ENCODE assay signal across 12 cellular contexts in the genomic region with DNA sequence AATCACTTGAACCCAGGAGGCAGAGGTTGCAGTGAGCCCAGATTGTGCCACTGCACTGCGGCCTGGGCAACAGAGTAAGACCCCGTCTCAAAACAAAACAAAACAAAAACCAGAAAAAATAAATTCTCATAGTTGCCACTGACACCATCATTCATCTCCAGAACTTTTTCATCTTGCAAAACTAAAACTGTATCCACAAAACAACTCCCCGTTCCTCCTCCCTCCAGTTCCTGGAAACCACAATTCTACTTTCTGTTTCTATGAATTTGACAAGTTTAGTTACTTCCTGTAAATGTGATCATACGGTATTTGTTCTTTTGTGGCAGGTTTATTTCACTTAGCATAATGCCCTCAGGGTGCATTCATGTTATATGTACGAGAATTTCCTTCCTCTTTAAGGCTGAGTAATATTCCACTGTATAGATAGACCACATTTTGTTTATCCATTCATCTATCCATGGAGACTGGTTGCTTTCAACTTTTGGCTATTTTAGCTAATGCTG. TPM values are rescaled to one million over a fixed set of nuclear protein-coding genes. Genes with fewer than 3 reads are reported as not detected.
DNase-seq lines count a peak whose midpoint lies in the region; ATAC-seq and TF ChIP-seq lines count a peak whose summit lies in the region.
"Had no signal": no experiment of that assay in that cellular context is flagged by ENCODE, and none has a peak within 500 bp of the region (broad histone marks: within the 10 kb centered on the region; RNA-seq: fewer than 3 reads in every experiment).

No MANE protein-coding gene starts in this region.

- H3K4me1 ChIP-seq in CD8-positive, alpha-beta memory T cell (ENCODE audit: insufficient read depth, low read length): peaks cover 90% of the 10 kb centered on the region
- H3K4me1 ChIP-seq in MM.1S (ENCODE audit: low read length): peaks cover 21% of the 10 kb centered on the region
- peaks cover 16% of the 10 kb centered on the region for H3K4me1 ChIP-seq in HAP-1

- no peaks in the 10 kb centered on the region for H3K9me3 ChIP-seq in CD8-positive, alpha-beta memory T cell (ENCODE audit: low read length)
- no peaks in the 10 kb centered on the region for H3K9me3 ChIP-seq in MM.1S (replicated peaks; ENCODE audit: insufficient read depth, low read length)
- no peaks in the 10 kb centered on the region for H3K9me3 ChIP-seq in HAP-1
- H3K9me3 ChIP-seq: pancreas had no signal

- no peaks in the 10 kb centered on the region for H4K20me1 ChIP-seq in MM.1S (ENCODE audit: insufficient read depth, low read length)

- CTCF ChIA-PET in CD8-positive, alpha-beta memory T cell (lab: Charles Lee): interaction anchor here (2.6 to 13.1 kb wide), 2 partner anchors 14 to 20 kb away, joined by 17 to 186 read pairs; partner anchors contain the start of gene ADGRE5

- DNase-seq in CD8-positive, alpha-beta memory T cell: peak in 2 of 5 donors; percentile 80 to 84
- peak; percentile 56 for DNase-seq in MM.1S
- peak in 5 of 10 donors; percentile 46 to 89 (median 74) for DNase-seq in naive thymus-derived CD8-positive, alpha-beta T cell
- no peak for DNase-seq in NCI-H2196 (lab: John Stamatoyannopoulos, UW; ENCODE audit: unreplicated experiment)
- no peak for DNase-seq in HAP-1 (ENCODE audit: low spot score in 2 of 2)
- DNase-seq in caudate nucleus (lab: John Stamatoyannopoulos, UW): no peak
- DNase-seq: aorta, NCI-H1092, pancreas had no signal

- no peak overlapping the region for H3K4me3 ChIP-seq in CD8-positive, alpha-beta memory T cell (ENCODE audit: low read length)
- H3K4me3 ChIP-seq in MM.1S (ENCODE audit: low read length) (peak overlapping the region; percentile 9), HAP-1 (no peak overlapping the region)
- H3K4me3 ChIP-seq: pancreas had no signal

- H2AFZ ChIP-seq in MM.1S (ENCODE audit: low read length): peak overlapping the region; percentile 39; the same call in 1 of the 2 replicates

- peaks cover 64 to 79% (median 76%) of the 10 kb centered on the region in 3 donors for H3K4me1 Mint-ChIP-seq in CD8-positive, alpha-beta memory T cell
- peaks cover 33% of the 10 kb centered on the region for H3K4me1 Mint-ChIP-seq in activated T-helper 17 cell treated with anti-CD3 and anti-CD28 coated beads, Interleukin-2, amount 50 U/mL, for 72 hours
- H3K4me1 Mint-ChIP-seq in naive thymus-derived CD8-positive, alpha-beta T cell: peaks cover 28 to 85% (median 71%) of the 10 kb centered on the region in 4 donors

- H3K9me2 ChIP-seq in MM.1S (replicated peaks; ENCODE audit: insufficient read depth, low read length): no peaks in the 10 kb centered on the region

- no peak for TF ChIP-seq CTCF in MM.1S (IDR thresholded peaks at IDR 0.05; ENCODE audit: low read length)

- no peaks in the 10 kb centered on the region for H3K79me2 ChIP-seq in MM.1S (ENCODE audit: low read length)

- peaks cover 17% of the 10 kb centered on the region for H3F3A ChIP-seq in MM.1S (ENCODE audit: insufficient read depth, low read length)

- no peaks in the 10 kb centered on the region for H3K36me3 ChIP-seq in CD8-positive, alpha-beta memory T cell (ENCODE audit: insufficient read depth, low read length)
- H3K36me3 ChIP-seq in MM.1S (replicated peaks; ENCODE audit: insufficient read depth, low read length) (no peaks in the 10 kb centered on the region), HAP-1 (replicated peaks) (no peaks in the 10 kb centered on the region)
- H3K36me3 ChIP-seq: pancreas had no signal

- peaks cover 0 to 13% of the 10 kb centered on the region in 2 donors for H3K27me3 Mint-ChIP-seq in CD8-positive, alpha-beta memory T cell
- H3K27me3 Mint-ChIP-seq in activated T-helper 17 cell treated with anti-CD3 and anti-CD28 coated beads, Interleukin-2, amount 50 U/mL, for 72 hours: no peaks in the 10 kb centered on the region
- H3K27me3 Mint-ChIP-seq in naive thymus-derived CD8-positive, alpha-beta T cell: no peaks in the 10 kb centered on the region

- peak overlapping the region; percentile 42; the same call in 1 of the 2 replicates for H3K4me2 ChIP-seq in MM.1S (ENCODE audit: low read depth, low read length)

- H3K9ac ChIP-seq in MM.1S (ENCODE audit: low read length): no peak overlapping the region

- in situ Hi-C loops in HAP-1 (cut with MboI; ENCODE audit: low sequenced_read_pairs): no loop called here

- H3K27ac ChIP-seq in CD8-positive, alpha-beta memory T cell (ENCODE audit: low read depth, low read length): peak overlapping the region; percentile 100
- peak overlapping the region; percentile 11; the same call in 1 of the 2 replicates for H3K27ac ChIP-seq in MM.1S (ENCODE audit: low read length)
- no peak overlapping the region for H3K27ac ChIP-seq in caudate nucleus (ENCODE audit: low read depth, low read length)
- H3K27ac ChIP-seq: pancreas, VCaP had no signal

- H3K27me3 ChIP-seq in CD8-positive, alpha-beta memory T cell (ENCODE audit: insufficient read depth, low read length, poor library complexity, severe bottlenecking): no peaks in the 10 kb centered on the region
- H3K27me3 ChIP-seq in MM.1S (replicated peaks; ENCODE audit: insufficient read depth, low read length): peaks cover 15% of the 10 kb centered on the region
- no peaks in the 10 kb centered on the region for H3K27me3 ChIP-seq in HAP-1 (ENCODE audit: low read depth)
- H3K27me3 ChIP-seq: pancreas had no signal

- ATAC-seq in activated T-helper 17 cell treated with anti-CD3 and anti-CD28 coated beads, Interleukin-2, amount 50 U/mL, for 72 hours (replicated peaks): peak; percentile 63
- ATAC-seq in naive thymus-derived CD8-positive, alpha-beta T cell: peak; percentile 23 to 27
- no peak for ATAC-seq in HG03135 (IDR thresholded peaks at IDR 0.05; ENCODE audit: unreplicated experiment)
- ATAC-seq: pancreas had no signal

- H3K4me3 Mint-ChIP-seq in CD8-positive, alpha-beta memory T cell: peak overlapping the region; percentile 28 to 68 (median 49)
- peak overlapping the region; percentile 91 for H3K4me3 Mint-ChIP-seq in activated T-helper 17 cell treated with anti-CD3 and anti-CD28 coated beads, Interleukin-2, amount 50 U/mL, for 72 hours
- H3K4me3 Mint-ChIP-seq in naive thymus-derived CD8-positive, alpha-beta T cell: peak overlapping the region; percentile 12 to 79 (median 60)

- peaks cover 0 to 3% (median 0%) of the 10 kb centered on the region in 3 donors for H3K36me3 Mint-ChIP-seq in CD8-positive, alpha-beta memory T cell
- peaks cover 28% of the 10 kb centered on the region for H3K36me3 Mint-ChIP-seq in activated T-helper 17 cell treated with anti-CD3 and anti-CD28 coated beads, Interleukin-2, amount 50 U/mL, for 72 hours (ENCODE audit: low read depth)
- no peaks in the 10 kb centered on the region for H3K36me3 Mint-ChIP-seq in naive thymus-derived CD8-positive, alpha-beta T cell

- H3K9me3 Mint-ChIP-seq in CD8-positive, alpha-beta memory T cell: no peaks in the 10 kb centered on the region
- H3K9me3 Mint-ChIP-seq in activated T-helper 17 cell treated with anti-CD3 and anti-CD28 coated beads, Interleukin-2, amount 50 U/mL, for 72 hours: no peaks in the 10 kb centered on the region
- H3K9me3 Mint-ChIP-seq in naive thymus-derived CD8-positive, alpha-beta T cell: no peaks in the 10 kb centered on the region

- POLR2A ChIA-PET in CD8-positive, alpha-beta memory T cell (lab: Charles Lee): interaction anchor here (3.3 kb wide), 1 partner anchor 13 kb away, joined by 46 read pairs; the partner anchor contains the start of gene ADGRE5
- POLR2A ChIA-PET in naive thymus-derived CD8-positive, alpha-beta T cell (lab: Charles Lee): interaction anchor here (0.7 to 13.6 kb wide), 5 partner anchors 12 to 150 kb away, joined by 3 to 360 read pairs (median 6); partner anchors contain the start of genes ADGRE5 and DNAJB1

- H3K27ac Mint-ChIP-seq in CD8-positive, alpha-beta memory T cell: peak overlapping the region; percentile 74 to 100 (median 100)
- H3K27ac Mint-ChIP-seq in activated T-helper 17 cell treated with anti-CD3 and anti-CD28 coated beads, Interleukin-2, amount 50 U/mL, for 72 hours: peak overlapping the region; percentile 100
- H3K27ac Mint-ChIP-seq in naive thymus-derived CD8-positive, alpha-beta T cell: peak overlapping the region; percentile 89 to 100 (median 100)

RNA-seq across cellular contexts. Expression of gene ADGRE5, which starts 13.2 kb away (rescaled TPM):
- 100 to 1,000 TPM; 231 to 233 TPM for total RNA-seq in CD8-positive, alpha-beta memory T cell
- polyA plus RNA-seq in CD8-positive, alpha-beta memory T cell: 311 TPM
- total RNA-seq in activated T-helper 17 cell treated with anti-CD3 and anti-CD28 coated beads, Interleukin-2, amount 50 U/mL, for 72 hours: 100 to 1,000 TPM; 184 to 261 TPM
- total RNA-seq in naive thymus-derived CD8-positive, alpha-beta T cell: 100 to 1,000 TPM; 112 to 116 TPM
- polyA plus RNA-seq in naive thymus-derived CD8-positive, alpha-beta T cell: 100 to 1,000 TPM; 122 to 164 (median 158) TPM

RNA-seq across cellular contexts. Expression of gene DDX39A, which starts 51.1 kb away (rescaled TPM):
- 100 to 1,000 TPM; 298 to 302 TPM for total RNA-seq in CD8-positive, alpha-beta memory T cell
- 110 TPM for polyA plus RNA-seq in CD8-positive, alpha-beta memory T cell
- total RNA-seq in activated T-helper 17 cell treated with anti-CD3 and anti-CD28 coated beads, Interleukin-2, amount 50 U/mL, for 72 hours: 100 to 1,000 TPM; 132 to 260 TPM
- 100 to 1,000 TPM; 158 to 165 TPM for total RNA-seq in naive thymus-derived CD8-positive, alpha-beta T cell
- polyA plus RNA-seq in naive thymus-derived CD8-positive, alpha-beta T cell: 100 to 1,000 TPM in 2 of 3 donors, 10 to 100 TPM in 1; 96.0 to 136 (median 106) TPM
